Comparison of ENCODE assay signal across 8 cellular contexts in genomic region chr7:151244156-151244870, GRCh38. TPM values are rescaled to one million over a fixed set of nuclear protein-coding genes. Genes with fewer than 3 reads are reported as not detected.
A peak's percentile ranks its signal among the peaks of the same experiment; 100 is the strongest.
DNase-seq lines count a peak whose midpoint lies in the region; ATAC-seq and TF ChIP-seq lines count a peak whose summit lies in the region.

No MANE protein-coding gene starts in this region.

- H3K27me3 ChIP-seq in upper lobe of left lung, result peaks cover 0 to 13% (median 6%) of the 10 kb centered on the region in 4 donors

- no peak overlapping the region for H3K4me3 ChIP-seq in mucosa of descending colon
- H3K4me3 ChIP-seq in upper lobe of left lung, result no peak overlapping the region

- peak; percentile 50 for ATAC-seq in mucosa of descending colon
- peak in 1 of 2 donors; percentile 42 for ATAC-seq in upper lobe of left lung (ENCODE audit: low FRiP score in 2 of 2)
- ATAC-seq in GM19395 (IDR thresholded peaks at IDR 0.05; ENCODE audit: unreplicated experiment), result no peak

- H3K27ac ChIP-seq in upper lobe of left lung, result no peak overlapping the region

- intact Hi-C loops in mucosa of descending colon (cut with DNase I, micrococcal nuclease), result no loop called here

- TF ChIP-seq CTCF in mucosa of descending colon (IDR thresholded peaks at IDR 0.05), result peak; percentile 68
- TF ChIP-seq CTCF in upper lobe of left lung (IDR thresholded peaks at IDR 0.05), result peak; percentile 53 to 90 (median 68)

- TF ChIP-seq EP300 in upper lobe of left lung (IDR thresholded peaks at IDR 0.05), result no peak

- peak; percentile 54 for DNase-seq in SIG-M5 treated with dmso at 0.1 percent for 504 hours (lab: John Stamatoyannopoulos, UW; ENCODE audit: unreplicated experiment)
- DNase-seq in SIG-M5 (lab: John Stamatoyannopoulos, UW), result no peak
- DNase-seq in NCI-H1092 (lab: John Stamatoyannopoulos, UW), result peak; percentile 36
- peak; percentile 77 for DNase-seq in activated CD4-positive, alpha-beta T cell treated with anti-CD3 and anti-CD28 coated beads for 48 hours
- peak; percentile 46 for DNase-seq in effector CD4-positive, alpha-beta T cell
- peak in 2 of 3 donors; percentile 51 to 72 for DNase-seq in mucosa of descending colon
- peak in 1 of 2 donors; percentile 48 for DNase-seq in upper lobe of left lung

- 22 to 42% methylated on average over 7 to 13 of the region's 13 CpGs for whole genome bisulfite sequencing in upper lobe of left lung, 2 donors

- H3K36me3 ChIP-seq in mucosa of descending colon (ENCODE audit: low read depth) (no peaks in the 10 kb centered on the region), upper lobe of left lung (peaks cover 6 to 28% (median 12%) of the 10 kb centered on the region in 4 donors)

- H3K9me3 ChIP-seq in mucosa of descending colon (no peaks in the 10 kb centered on the region), upper lobe of left lung (no peaks in the 10 kb centered on the region)

- no peak for TF ChIP-seq POLR2A in upper lobe of left lung (IDR thresholded peaks at IDR 0.05)

- H3K4me1 ChIP-seq in mucosa of descending colon (ENCODE audit: low read depth) (peaks cover 26% of the 10 kb centered on the region), upper lobe of left lung (peaks cover 42 to 65% (median 52%) of the 10 kb centered on the region in 4 donors)

RNA-seq across cellular contexts. Expression of gene SMARCD3, which starts 4.2 kb away (rescaled TPM):
- total RNA-seq in mucosa of descending colon, result 10 to 100 TPM in 2 of 3 donors, 1 to 10 TPM in 1; 5.1 to 44.3 (median 10.0) TPM
- 10 to 100 TPM; 32.8 to 63.9 (median 40.8) TPM for total RNA-seq in upper lobe of left lung

RNA-seq across cellular contexts. Expression of gene CHPF2, which starts 12.0 kb away (rescaled TPM):
- total RNA-seq in mucosa of descending colon (10 to 100 TPM; 38.3 to 52.2 (median 41.5) TPM), upper lobe of left lung (10 to 100 TPM; 34.4 to 69.1 (median 47.4) TPM)

RNA-seq across cellular contexts. Expression of gene ABCF2, which starts 17.3 kb away (rescaled TPM):
- total RNA-seq in mucosa of descending colon, result 10 to 100 TPM; 27.0 to 36.4 (median 28.4) TPM
- total RNA-seq in upper lobe of left lung, result 10 to 100 TPM; 19.8 to 48.2 (median 28.6) TPM

RNA-seq across cellular contexts. Expression of gene H2BK1, which starts 34.0 kb away (rescaled TPM):
- total RNA-seq in mucosa of descending colon (not detected), upper lobe of left lung (not detected)

RNA-seq across cellular contexts. Expression of gene ASB10, which starts 57.3 kb away (rescaled TPM):
- not detected for total RNA-seq in mucosa of descending colon
- total RNA-seq in upper lobe of left lung, result not detected
